14 cellular contexts compared by ENCODE assay signal in genomic region chr4:41613362-41613761, GRCh38.
A peak's percentile ranks its signal among the peaks of the same experiment; 100 is the strongest.
DNase-seq lines count a peak whose midpoint lies in the region; ATAC-seq and TF ChIP-seq lines count a peak whose summit lies in the region.
"Had no signal": no experiment of that assay in that cellular context is flagged by ENCODE, and none has a peak within 500 bp of the region (broad histone marks: within the 10 kb centered on the region; RNA-seq: fewer than 3 reads in every experiment).

No MANE protein-coding gene starts in this region.

- H3K4me1 Mint-ChIP-seq in neural crest cell (peaks cover 50% of the 10 kb centered on the region), type B pancreatic cell (ENCODE audit: unreplicated experiment) (peaks cover 48% of the 10 kb centered on the region)
- H3K4me1 Mint-ChIP-seq in activated CD4-positive, alpha-beta T cell treated with anti-CD3 and anti-CD28 coated beads, Interleukin-2, amount 10 ng/mL, durations not matched to agents 7 days and 5 days: no peaks in the 10 kb centered on the region

- POLR2A ChIA-PET in activated CD4-positive, alpha-beta T cell treated with anti-CD3 and anti-CD28 coated beads, Interleukin-2, amount 10 ng/mL, durations not matched to agents 7 days and 5 days (lab: Charles Lee): no interaction called here

- H3K27ac Mint-ChIP-seq in neural crest cell (ENCODE audit: unreplicated experiment) (no peak overlapping the region), type B pancreatic cell (peak overlapping the region; percentile 79)
- H3K27ac Mint-ChIP-seq in activated CD4-positive, alpha-beta T cell treated with anti-CD3 and anti-CD28 coated beads, Interleukin-2, amount 10 ng/mL, durations not matched to agents 7 days and 5 days: no peak overlapping the region
- H3K27ac Mint-ChIP-seq: activated CD4-positive, alpha-beta memory T cell treated with anti-CD3 and anti-CD28 coated beads for 36 hours; activated naive CD4-positive, alpha-beta T cell treated with anti-CD3 and anti-CD28 coated beads, Interleukin-2, amount 50 U/mL, for 72 hours had no signal

- peak overlapping the region; percentile 11; the same call in 1 of the 2 replicates for H3K27ac ChIP-seq in SJSA1
- H3K27ac ChIP-seq: uterus had no signal

- H3K4me3 ChIP-seq in SJSA1: peak overlapping the region; percentile 22

- ATAC-seq in Right ventricle myocardium superior (ENCODE audit: poor library complexity): peak; percentile 45
- ATAC-seq: activated naive CD4-positive, alpha-beta T cell treated with anti-CD3 and anti-CD28 coated beads, Interleukin-2, amount 50 U/mL, for 72 hours had no signal

- H3K36me3 Mint-ChIP-seq in neural crest cell (ENCODE audit: low read depth) (no peaks in the 10 kb centered on the region), type B pancreatic cell (peaks cover 13% of the 10 kb centered on the region)
- H3K36me3 Mint-ChIP-seq in activated CD4-positive, alpha-beta T cell treated with anti-CD3 and anti-CD28 coated beads, Interleukin-2, amount 10 ng/mL, durations not matched to agents 7 days and 5 days (ENCODE audit: low read depth): no peaks in the 10 kb centered on the region
- H3K36me3 Mint-ChIP-seq: activated CD4-positive, alpha-beta memory T cell treated with anti-CD3 and anti-CD28 coated beads for 36 hours; activated naive CD4-positive, alpha-beta T cell treated with anti-CD3 and anti-CD28 coated beads, Interleukin-2, amount 50 U/mL, for 72 hours had no signal

- peak overlapping the region; percentile 76 for H3K4me3 Mint-ChIP-seq in neural crest cell
- H3K4me3 Mint-ChIP-seq in type B pancreatic cell: peak overlapping the region; percentile 90
- no peak overlapping the region for H3K4me3 Mint-ChIP-seq in activated CD4-positive, alpha-beta T cell treated with anti-CD3 and anti-CD28 coated beads, Interleukin-2, amount 10 ng/mL, durations not matched to agents 7 days and 5 days
- H3K4me3 Mint-ChIP-seq: activated CD4-positive, alpha-beta memory T cell treated with anti-CD3 and anti-CD28 coated beads for 36 hours had no signal

- H3K4me1 ChIP-seq in SJSA1 (replicated peaks): peaks cover 13% of the 10 kb centered on the region
- H3K4me1 ChIP-seq: uterus had no signal

- no peaks in the 10 kb centered on the region for H3K36me3 ChIP-seq in SJSA1
- H3K36me3 ChIP-seq: uterus had no signal

- no peak for DNase-seq in SJSA1 (ENCODE audit: low read depth in 1 of 2, low spot score in 2 of 2)
- DNase-seq in Right ventricle myocardium superior: peak; percentile 40
- peak; percentile 5 for DNase-seq in neural crest cell (ENCODE audit: low read depth, low spot score)
- no peak for DNase-seq in type B pancreatic cell (ENCODE audit: extremely low spot score, unreplicated experiment)
- DNase-seq in NCI-H2171 treated with DMSO at 0.1 percent for 48 hours (lab: John Stamatoyannopoulos, UW): no peak
- DNase-seq in activated CD4-positive, alpha-beta T cell treated with anti-CD3 and anti-CD28 coated beads, Interleukin-2, amount 10 ng/mL, durations not matched to agents 7 days and 5 days: no peak
- DNase-seq in mesenteric fat pad (ENCODE audit: low spot score): no peak
- DNase-seq: activated CD4-positive, alpha-beta memory T cell treated with anti-CD3 and anti-CD28 coated beads for 36 hours; DMS53; effector CD4-positive, alpha-beta T cell; NCI-H1105 treated with DMSO at 0.1 percent for 48 hours; NCI-H774; uterus had no signal

- intact Hi-C loops in Right ventricle myocardium superior (cut with DNase I): no loop called here

- no peaks in the 10 kb centered on the region for H3K27me3 ChIP-seq in SJSA1 (replicated peaks)
- H3K27me3 ChIP-seq: uterus had no signal

- H3K27me3 Mint-ChIP-seq in neural crest cell (ENCODE audit: low read depth) (no peaks in the 10 kb centered on the region), type B pancreatic cell (no peaks in the 10 kb centered on the region)
- H3K27me3 Mint-ChIP-seq in activated CD4-positive, alpha-beta T cell treated with anti-CD3 and anti-CD28 coated beads, Interleukin-2, amount 10 ng/mL, durations not matched to agents 7 days and 5 days: peaks cover 2% of the 10 kb centered on the region
- H3K27me3 Mint-ChIP-seq: activated CD4-positive, alpha-beta memory T cell treated with anti-CD3 and anti-CD28 coated beads for 36 hours had no signal

- CTCF ChIA-PET in activated CD4-positive, alpha-beta T cell treated with anti-CD3 and anti-CD28 coated beads, Interleukin-2, amount 10 ng/mL, durations not matched to agents 7 days and 5 days (lab: Charles Lee): interaction anchor here (1.2 kb wide), 1 partner anchor 19 kb away, joined by 3 read pairs; no protein-coding TSS in a partner anchor

- no peaks in the 10 kb centered on the region for H3K9me3 ChIP-seq in SJSA1 (replicated peaks)
- H3K9me3 ChIP-seq: uterus had no signal

- H3K9me3 Mint-ChIP-seq in neural crest cell (no peaks in the 10 kb centered on the region), type B pancreatic cell (no peaks in the 10 kb centered on the region)
- no peaks in the 10 kb centered on the region for H3K9me3 Mint-ChIP-seq in activated CD4-positive, alpha-beta T cell treated with anti-CD3 and anti-CD28 coated beads, Interleukin-2, amount 10 ng/mL, durations not matched to agents 7 days and 5 days
- H3K9me3 Mint-ChIP-seq: activated CD4-positive, alpha-beta memory T cell treated with anti-CD3 and anti-CD28 coated beads for 36 hours; activated naive CD4-positive, alpha-beta T cell treated with anti-CD3 and anti-CD28 coated beads, Interleukin-2, amount 50 U/mL, for 72 hours had no signal

- TF ChIP-seq CTCF in neural crest cell (conservative IDR thresholded peaks at IDR 0.05) (no peak), type B pancreatic cell (conservative IDR thresholded peaks at IDR 0.05) (no peak)

Comparison
In these comparisons a context has a peak if more than half of its experiments do, and no peak if none do; other contexts are left out.
1. DNase-seq: peak in Right ventricle myocardium superior (single experiment) and neural crest cell (single experiment); none in SJSA1 (0 of 2), type B pancreatic cell (single experiment), NCI-H2171 treated with DMSO at 0.1 percent for 48 hours (single experiment), activated CD4-positive, alpha-beta T cell treated with anti-CD3 and anti-CD28 coated beads, Interleukin-2, amount 10 ng/mL, durations not matched to agents 7 days and 5 days (single experiment) and mesenteric fat pad (single experiment).